ENCODE assay signal across 8 cellular contexts in the genomic region with DNA sequence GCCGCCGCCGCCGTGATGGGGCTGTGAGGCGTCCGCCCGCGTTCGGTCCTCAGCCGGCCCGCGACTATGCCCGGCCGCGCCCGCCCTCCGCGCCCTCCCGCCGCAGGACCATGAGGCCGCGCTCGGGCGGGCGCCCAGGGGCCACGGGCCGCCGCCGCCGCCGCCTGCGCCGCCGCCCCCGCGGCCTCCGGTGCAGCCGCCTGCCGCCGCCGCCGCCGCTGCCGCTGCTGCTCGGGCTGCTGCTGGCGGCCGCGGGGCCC. TPM values are rescaled to one million over a fixed set of nuclear protein-coding genes. Genes with fewer than 3 reads are reported as not detected.
DNase-seq lines count a peak whose midpoint lies in the region; ATAC-seq, FAIRE-seq and TF ChIP-seq lines count a peak whose summit lies in the region.

No MANE protein-coding gene starts in this region.

- POLR2A ChIA-PET in A549 (lab: Yijun Ruan, JAX): interaction anchor here (0.7 to 1.4 kb wide), 7 partner anchors 16 to 157 kb away, joined by 3 to 10 read pairs (median 3); no protein-coding TSS in a partner anchor

- TF ChIP-seq POLR2A in A549 (IDR thresholded peaks at IDR 0.05; ENCODE audit: low read length): peak; percentile 30; the same call in 1 of the 2 replicates

- peak overlapping the region; percentile 49 for H2BK120ac ChIP-seq in mesenchymal stem cell (ENCODE audit: low read depth, low read length)

- TF ChIP-seq RAD21 in A549 (conservative IDR thresholded peaks at IDR 0.05 in 1 of 2, IDR thresholded peaks at IDR 0.05 in 1 of 2): no peak

- H3K27me3 ChIP-seq in GM23248 (replicated peaks; ENCODE audit: insufficient read depth) (no peaks in the 10 kb centered on the region), ascending aorta (no peaks in the 10 kb centered on the region), mesenchymal stem cell (ENCODE audit: control insufficient read depth in 1 of 2, insufficient read depth in 1 of 2, low read length in 2 of 2) (no peaks in the 10 kb centered on the region)

- no peak overlapping the region for H2BK15ac ChIP-seq in mesenchymal stem cell (ENCODE audit: low read depth, poor library complexity, severe bottlenecking)

- H3K9me3 ChIP-seq in A549: no peaks in the 10 kb centered on the region
- H3K9me3 ChIP-seq in GM23248 (ENCODE audit: low read depth): no peaks in the 10 kb centered on the region
- no peaks in the 10 kb centered on the region for H3K9me3 ChIP-seq in ascending aorta
- H3K9me3 ChIP-seq in mesenchymal stem cell (ENCODE audit: control insufficient read depth, low read length): no peaks in the 10 kb centered on the region

- H2BK12ac ChIP-seq in mesenchymal stem cell (ENCODE audit: low read length in 2 of 2): no peak overlapping the region

- FAIRE-seq in A549 (lab: Jason Lieb, UNC): no peak

- H3K18ac ChIP-seq in mesenchymal stem cell (ENCODE audit: low read depth in 1 of 2, low read length in 2 of 2): peak overlapping the region; percentile 62 to 89

- intact Hi-C loops in ascending aorta (cut with DNase I): loop anchor here (1.0 to 10.0 kb wide), 6 partner anchors 51 to 148 kb away; partner anchors contain the start of genes CCDC117, HSCB and XBP1

- peak overlapping the region; percentile 81 for H3K4me2 ChIP-seq in A549
- H3K4me2 ChIP-seq in GM23248 (ENCODE audit: unreplicated experiment): no peak overlapping the region
- H3K4me2 ChIP-seq in mesenchymal stem cell (ENCODE audit: low read length, poor library complexity, severe bottlenecking): no peak overlapping the region

- peak overlapping the region in 1 of 2 experiments; percentile 92 for H3K23ac ChIP-seq in mesenchymal stem cell (ENCODE audit: low read length in 2 of 2)

- TF ChIP-seq EP300 in A549 (IDR thresholded peaks at IDR 0.05): no peak

- H3K9me2 ChIP-seq in GM23248 (ENCODE audit: insufficient read depth): no peaks in the 10 kb centered on the region

- DNase-seq in A549 (ENCODE audit: low read depth in 1 of 2, low spot score in 1 of 2): no peak
- DNase-seq in GM23248: no peak
- DNase-seq in ascending aorta (ENCODE audit: low spot score in 2 of 2): no peak
- no peak for DNase-seq in mesenchymal stem cell
- no peak for DNase-seq in activated CD8-positive, alpha-beta memory T cell treated with anti-CD3 and anti-CD28 coated beads for 24 hours
- DNase-seq in hippocampal formation (lab: John Stamatoyannopoulos, UW): no peak
- DNase-seq in stimulated activated naive CD4-positive, alpha-beta T cell (lab: John Stamatoyannopoulos, UW): no peak

- no peak overlapping the region for H4K91ac ChIP-seq in mesenchymal stem cell (ENCODE audit: low read length)

- H3K4me1 ChIP-seq in A549 (peaks cover 45% of the 10 kb centered on the region), GM23248 (ENCODE audit: insufficient read depth) (peaks cover 9% of the 10 kb centered on the region; the same call in 1 of the 2 replicates), ascending aorta (peaks cover 0 to 15% of the 10 kb centered on the region in 2 donors), mesenchymal stem cell (ENCODE audit: control insufficient read depth, insufficient read depth, low read depth, low read length) (peaks cover 11% of the 10 kb centered on the region)

- CTCF ChIA-PET in A549 (lab: Yijun Ruan, JAX): interaction anchor here (0.7 to 4.7 kb wide), 6 partner anchors 27 to 157 kb away, joined by 3 to 24 read pairs (median 3); no protein-coding TSS in a partner anchor

- TF ChIP-seq CTCF in A549 (IDR thresholded peaks at IDR 0.05) (no peak), ascending aorta (IDR thresholded peaks at IDR 0.05) (no peak)

- H4K20me1 ChIP-seq in GM23248 (ENCODE audit: insufficient read depth): peaks cover 4% of the 10 kb centered on the region; the same call in 1 of the 2 replicates

- H3K9ac ChIP-seq in GM23248 (peak overlapping the region; percentile 62), mesenchymal stem cell (ENCODE audit: low read length) (no peak overlapping the region)

- no peak overlapping the region for H4K8ac ChIP-seq in mesenchymal stem cell (ENCODE audit: low read length)

- H3K36me3 ChIP-seq in GM23248 (ENCODE audit: low read depth) (no peaks in the 10 kb centered on the region), ascending aorta (no peaks in the 10 kb centered on the region), mesenchymal stem cell (ENCODE audit: control insufficient read depth in 1 of 2, insufficient read depth in 2 of 2, low read depth in 1 of 2, low read length in 2 of 2) (no peaks in the 10 kb centered on the region)

- peaks cover 26% of the 10 kb centered on the region for H3K79me2 ChIP-seq in GM23248 (ENCODE audit: insufficient read depth)

- peak overlapping the region; percentile 91 to 97 for H3K27ac ChIP-seq in A549
- no peak overlapping the region for H3K27ac ChIP-seq in GM23248
- peak overlapping the region; percentile 45 to 83 for H3K27ac ChIP-seq in ascending aorta
- no peak overlapping the region for H3K27ac ChIP-seq in mesenchymal stem cell (ENCODE audit: low read length, poor library complexity, severe bottlenecking)

- H3K79me1 ChIP-seq in mesenchymal stem cell (replicated peaks; ENCODE audit: low read length, poor library complexity, severe bottlenecking): peaks cover 16% of the 10 kb centered on the region

- H3K4me3 ChIP-seq in A549 (peak overlapping the region; percentile 98), GM23248 (peak overlapping the region; percentile 68), ascending aorta (peak overlapping the region; percentile 61 to 71), mesenchymal stem cell (ENCODE audit: insufficient read depth in 1 of 2, low read depth in 1 of 2, low read length in 2 of 2) (peak overlapping the region; percentile 65 to 86)

- no peak overlapping the region for H2BK5ac ChIP-seq in mesenchymal stem cell (ENCODE audit: low read depth, low read length, poor library complexity, severe bottlenecking)

- ATAC-seq in A549 (peak in 1 of 2 experiments; percentile 45; a peak in 2 of 6 replicates), HG03442 (IDR thresholded peaks at IDR 0.05; ENCODE audit: unreplicated experiment) (no peak)

- no CpG with 5 or more reads among the region's 48 CpGs for WGBS in A549 (ENCODE audit: missing lambda C conversion rate)
- 0% methylated on average over 43 of the region's 48 CpGs; no CpG with 5 or more reads in 1 of the 2 experiments for WGBS in GM23248 (ENCODE audit: low coverage in 1 of 2, low lambda C conversion rate in 2 of 2, missing lambda C conversion rate in 2 of 2), 2 experiments
- 2% methylated on average over 18 of the region's 48 CpGs for whole genome bisulfite sequencing in mesenchymal stem cell

- H3F3A ChIP-seq in GM23248 (ENCODE audit: insufficient read depth): peaks cover 5% of the 10 kb centered on the region; the same call in 1 of the 2 replicates

- no peak overlapping the region for H2AK5ac ChIP-seq in mesenchymal stem cell (ENCODE audit: low read length, severe bottlenecking)

- H2AFZ ChIP-seq in GM23248: no peak overlapping the region
- peak overlapping the region; percentile 81 for H2AFZ ChIP-seq in mesenchymal stem cell (ENCODE audit: low read depth, low read length)

- peak overlapping the region in 1 of 2 experiments; percentile 90 for H3K14ac ChIP-seq in mesenchymal stem cell (ENCODE audit: low read length in 2 of 2)

- in situ Hi-C loops in GM23248 (cut with MboI): no loop called here

- peak overlapping the region in 1 of 2 experiments; percentile 58 for H3K4ac ChIP-seq in mesenchymal stem cell (ENCODE audit: low read depth in 1 of 2, low read length in 2 of 2)

TF ChIP-seq in A549, 52 proteins besides CTCF, POLR2A, EP300 and RAD21:
- TF ChIP-seq HOXA7 (CRISPR knock-in tag; IDR thresholded peaks at IDR 0.05) (no peak), NFE2L2 (conservative IDR thresholded peaks at IDR 0.05; ENCODE audit: low read length) (no peak), FOSL2 (IDR thresholded peaks at IDR 0.05) (no peak), FOSL2 (CRISPR knock-in tag; IDR thresholded peaks at IDR 0.05) (no peak), CBX2 (IDR thresholded peaks at IDR 0.05; ENCODE audit: borderline replicate concordance, low read depth) (no peak), MYC (IDR thresholded peaks at IDR 0.05; ENCODE audit: borderline replicate concordance, low read length) (no peak)

RNA-seq across cellular contexts. Expression of gene ZNRF3, which starts 0.2 kb away (rescaled TPM):
- polyA plus RNA-seq in A549 (2011; rRNA removed): 4.6 and 5.5 TPM in 2 replicates
- 6.1 and 9.1 TPM in 2 replicates for polyA plus RNA-seq in A549 (2012; cell fraction: cytosol; rRNA removed)
- polyA plus RNA-seq in A549 (2012; cell fraction: nucleus; rRNA removed): 7.8 and 14.2 TPM in 2 replicates
- 5.5 to 6.9 TPM (median 6.0 TPM) in 3 replicates for polyA plus RNA-seq in A549 (2017; fragmentation: RNase III; extraction: RNeasy Plus Mini Kit Qiagen cat#74134 plus additional on column Dnase treatment)
- 4.8 and 6.3 TPM in 2 replicates for polyA minus RNA-seq in A549 (2011; rRNA and poly(A)+ RNA removed)
- 1.8 and 3.9 TPM in 2 replicates for total RNA-seq in GM23248 (2014; rRNA removed; shearing (Covaris generic))
- polyA plus RNA-seq in GM23248 (2016; fragmentation: Nextera tagmentation; extraction: Ambion mirVana): 0.56 and 0.60 TPM in 2 replicates
- total RNA-seq in ascending aorta: 49.1 TPM
- polyA plus RNA-seq in mesenchymal stem cell (2013, experiment 1 of 2): 1.8 TPM
- 2.0 TPM for polyA plus RNA-seq in mesenchymal stem cell (2013, experiment 2 of 2)

Comparison
In these comparisons a context has a peak if more than half of its experiments do, and no peak if none do; other contexts are left out.
1. H3K27ac ChIP-seq: peak in A549 (2 of 2) and ascending aorta (2 of 2); none in GM23248 (single experiment) and mesenchymal stem cell (single experiment).
2. RNA of gene ZNRF3, which starts 0.2 kb away (total RNA-seq): 49.1 TPM in ascending aorta (single experiment); 1.8 to 3.9 TPM in GM23248; every median in the first group is over 10 times any median in the second.
3. Peak in every context shown above with its lines, with median percentiles within 50 percentile points of each other: H3K4me3 ChIP-seq.